Comparison of ENCODE assay signal across 1 cellular context in genomic region chr2:73283545-73284295, GRCh38.
A peak's percentile ranks its signal among the peaks of the same experiment; 100 is the strongest.
TF ChIP-seq lines count a peak whose summit lies in the region.

No MANE protein-coding gene starts in this region.

TF ChIP-seq in HepG2, 621 proteins besides CTCF, POLR2A, EP300 and RAD21 (continued from another document and continues in another):
- TF ChIP-seq ZNF432 (CRISPR knock-in tag; IDR thresholded peaks at IDR 0.05; ENCODE audit: borderline replicate concordance) (no peak), HIVEP1 (CRISPR knock-in tag; IDR thresholded peaks at IDR 0.05) (no peak), CHD2 (IDR thresholded peaks at IDR 0.05; ENCODE audit: low read depth, low read length) (no peak), ZNF556 (CRISPR knock-in tag; IDR thresholded peaks at IDR 0.05; ENCODE audit: borderline replicate concordance) (no peak), PBX2 (CRISPR knock-in tag; IDR thresholded peaks at IDR 0.05) (no peak), IKZF1 (IDR thresholded peaks at IDR 0.05) (no peak), ZFP90 (CRISPR knock-in tag; IDR thresholded peaks at IDR 0.05; ENCODE audit: borderline replicate concordance) (no peak; the same call in 1 of the 2 replicates), EHMT2 (IDR thresholded peaks at IDR 0.05; ENCODE audit: borderline replicate concordance, low read depth, low read length) (no peak), NR3C1 (CRISPR knock-in tag; IDR thresholded peaks at IDR 0.05) (no peak), SMAD1 (CRISPR knock-in tag; IDR thresholded peaks at IDR 0.05; ENCODE audit: borderline replicate concordance, low read depth) (peak; percentile 59; the same call in 1 of the 2 replicates), EZH2 (conservative IDR thresholded peaks at IDR 0.05; ENCODE audit: low read depth, low read length) (no peak), ZNF33B (CRISPR knock-in tag; IDR thresholded peaks at IDR 0.05) (0 out of 2 replicates have a peak, but pooled peaks have one; percentile 11), BCLAF1 (IDR thresholded peaks at IDR 0.05) (no peak), GABPB1 (CRISPR knock-in tag; IDR thresholded peaks at IDR 0.05) (peak; percentile 8; the same call in 1 of the 2 replicates), TBX3 (IDR thresholded peaks at IDR 0.05; ENCODE audit: borderline replicate concordance) (no peak), FUBP1 (CRISPR knock-in tag; IDR thresholded peaks at IDR 0.05; ENCODE audit: borderline replicate concordance) (no peak), ZNF569 (CRISPR knock-in tag; IDR thresholded peaks at IDR 0.05; ENCODE audit: borderline replicate concordance) (0 out of 2 replicates have a peak, but pooled peaks have one; percentile 65), MAFF (IDR thresholded peaks at IDR 0.05; ENCODE audit: low read depth, low read length) (no peak), WIZ (CRISPR knock-in tag; IDR thresholded peaks at IDR 0.05) (peak; percentile 14; the same call in 1 of the 2 replicates), ZNF574 (CRISPR knock-in tag; IDR thresholded peaks at IDR 0.05) (no peak), FOXP1 (IDR thresholded peaks at IDR 0.05) (no peak), FOXP1 (CRISPR knock-in tag; IDR thresholded peaks at IDR 0.05) (no peak), NR2C2 (CRISPR knock-in tag; IDR thresholded peaks at IDR 0.05; ENCODE audit: borderline replicate concordance) (peak; percentile 32), THAP11 (CRISPR knock-in tag; IDR thresholded peaks at IDR 0.05) (peak; percentile 32; the same call in 1 of the 2 replicates), TFE3 (CRISPR knock-in tag; IDR thresholded peaks at IDR 0.05) (no peak), GLI4 (CRISPR knock-in tag; IDR thresholded peaks at IDR 0.05; ENCODE audit: borderline replicate concordance) (peak; percentile 84; the same call in 1 of the 2 replicates), GMEB2 (CRISPR knock-in tag; IDR thresholded peaks at IDR 0.05; ENCODE audit: low read depth) (no peak), ZNF562 (CRISPR knock-in tag; IDR thresholded peaks at IDR 0.05; ENCODE audit: borderline replicate concordance) (no peak), ZNF670 (CRISPR knock-in tag; IDR thresholded peaks at IDR 0.05; ENCODE audit: borderline replicate concordance) (no peak), KDM5A (IDR thresholded peaks at IDR 0.05; ENCODE audit: borderline replicate concordance, low read length) (no peak), JARID2 (CRISPR knock-in tag; IDR thresholded peaks at IDR 0.05; ENCODE audit: insufficient replicate concordance) (no peak), ZFP62 (CRISPR knock-in tag; IDR thresholded peaks at IDR 0.05) (no peak), ZNF274 (CRISPR knock-in tag; IDR thresholded peaks at IDR 0.05) (no peak), THYN1 (CRISPR knock-in tag; IDR thresholded peaks at IDR 0.05; ENCODE audit: borderline replicate concordance, low read depth) (no peak), ATF4 (CRISPR knock-in tag; IDR thresholded peaks at IDR 0.05) (no peak), ZNF605 (CRISPR knock-in tag; IDR thresholded peaks at IDR 0.05) (no peak), ZNF549 (CRISPR knock-in tag; IDR thresholded peaks at IDR 0.05) (no peak), ZNF318 (CRISPR knock-in tag; IDR thresholded peaks at IDR 0.05) (no peak), ZNF333 (CRISPR knock-in tag; IDR thresholded peaks at IDR 0.05; ENCODE audit: borderline replicate concordance) (peak; percentile 80; the same call in 1 of the 2 replicates), ZNF780A (CRISPR knock-in tag; IDR thresholded peaks at IDR 0.05) (no peak), CREB1 (IDR thresholded peaks at IDR 0.05) (no peak), CREB1 (CRISPR knock-in tag; IDR thresholded peaks at IDR 0.05) (no peak), ELF1 (CRISPR knock-in tag; IDR thresholded peaks at IDR 0.05) (no peak), RCOR2 (CRISPR knock-in tag; IDR thresholded peaks at IDR 0.05) (no peak)
